ENCODE assay signal across 9 cellular contexts in genomic region chr12:75177997-75178396, GRCh38. TPM values are rescaled to one million over a fixed set of nuclear protein-coding genes. Genes with fewer than 3 reads are reported as not detected.
DNase-seq lines count a peak whose midpoint lies in the region; ATAC-seq and TF ChIP-seq lines count a peak whose summit lies in the region.
"Had no signal": no experiment of that assay in that cellular context is flagged by ENCODE, and none has a peak within 500 bp of the region (broad histone marks: within the 10 kb centered on the region; RNA-seq: fewer than 3 reads in every experiment).

No MANE protein-coding gene starts in this region.

- no peaks in the 10 kb centered on the region for H3K9me3 Mint-ChIP-seq in HFFc6
- no peaks in the 10 kb centered on the region for H3K9me3 Mint-ChIP-seq in nephron progenitor cell
- H3K9me3 Mint-ChIP-seq: naive B cell had no signal

- intact Hi-C loops in lower leg skin (cut with DNase I; ENCODE audit: low total_unique reads) = no loop called here

- H3K27ac Mint-ChIP-seq in HFFc6 (peak overlapping the region; percentile 77), nephron progenitor cell (no peak overlapping the region)
- H3K27ac Mint-ChIP-seq: naive B cell had no signal

- H3K27me3 Mint-ChIP-seq in HFFc6 (ENCODE audit: insufficient read depth) (no peaks in the 10 kb centered on the region; the same call in 1 of the 2 replicates), nephron progenitor cell (ENCODE audit: low read depth, poor library complexity) (no peaks in the 10 kb centered on the region)
- H3K27me3 Mint-ChIP-seq: naive B cell had no signal

- DNase-seq in ELR (ENCODE audit: low read depth) (peak; percentile 93), HFFc6 (peak; percentile 85), NCI-H446 (lab: John Stamatoyannopoulos, UW) (peak; percentile 70 to 83), glomerular visceral epithelial cell (ENCODE audit: extremely low spot score) (peak; percentile 65), nephron progenitor cell (no peak), activated gamma-delta T cell (lab: John Stamatoyannopoulos, UW) (no peak), lower leg skin (ENCODE audit: low spot score in 2 of 2) (no peak)
- DNase-seq: naive B cell had no signal

- H3K36me3 Mint-ChIP-seq in HFFc6 (ENCODE audit: low read depth) (0 out of 2 replicates have a peak, but pooled peaks cover 5% of the 10 kb centered on the region), nephron progenitor cell (ENCODE audit: low read depth) (no peaks in the 10 kb centered on the region)
- H3K36me3 Mint-ChIP-seq: naive B cell had no signal

- H3K4me3 Mint-ChIP-seq in HFFc6 (no peak overlapping the region), nephron progenitor cell (no peak overlapping the region)
- H3K4me3 Mint-ChIP-seq: naive B cell had no signal

- H3K4me3 ChIP-seq in lower leg skin (ENCODE audit: low read depth, poor library complexity, severe bottlenecking) = no peak overlapping the region

- no peak for ATAC-seq in HG02571 (IDR thresholded peaks at IDR 0.05; ENCODE audit: unreplicated experiment)

- no peak for TF ChIP-seq CTCF in HFFc6 (IDR thresholded peaks at IDR 0.05)
- no peak for TF ChIP-seq CTCF in nephron progenitor cell (IDR thresholded peaks at IDR 0.05)
- no peak for TF ChIP-seq CTCF in lower leg skin (IDR thresholded peaks at IDR 0.05)

- no peak for TF ChIP-seq POLR2A in lower leg skin (IDR thresholded peaks at IDR 0.05)

- H3K4me1 Mint-ChIP-seq in HFFc6 (ENCODE audit: low read depth) (peaks cover 15% of the 10 kb centered on the region), nephron progenitor cell (no peaks in the 10 kb centered on the region)
- H3K4me1 Mint-ChIP-seq: naive B cell had no signal

RNA-seq across cellular contexts. Expression of gene KCNC2, which starts 31.6 kb away (rescaled TPM):
- total RNA-seq in HFFc6 (2021; fragmentation: NEBNext Ultra II Directional; extraction: Animal tissue kit (Norgen Biotek cat#: 25700)) = not detected
- total RNA-seq in lower leg skin = under 1 TPM in 1 of 4 donors, not detected in 3; 0.10 TPM

Comparison
In these comparisons a context has a peak if more than half of its experiments do, and no peak if none do; other contexts are left out.
1. DNase-seq: peak in ELR (single experiment), HFFc6 (single experiment), NCI-H446 (2 of 2) and glomerular visceral epithelial cell (single experiment); none in nephron progenitor cell (single experiment), activated gamma-delta T cell (single experiment) and lower leg skin (0 of 2).